ENCODE assay signal across 15 cellular contexts in genomic region chr5:10456583-10457562, GRCh38. TPM values are rescaled to one million over a fixed set of nuclear protein-coding genes. Genes with fewer than 3 reads are reported as not detected.
DNase-seq lines count a peak whose midpoint lies in the region; ATAC-seq, FAIRE-seq and TF ChIP-seq lines count a peak whose summit lies in the region.
"Had no signal": no experiment of that assay in that cellular context is flagged by ENCODE, and none has a peak within 500 bp of the region (broad histone marks: within the 10 kb centered on the region; RNA-seq: fewer than 3 reads in every experiment).

No MANE protein-coding gene starts in this region.

- no peak overlapping the region for H3K4me3 ChIP-seq in adipocyte (ENCODE audit: low read length)
- no peak overlapping the region for H3K4me3 ChIP-seq in fibroblast of pulmonary artery (replicated peaks; ENCODE audit: low read depth, low read length)
- H3K4me3 ChIP-seq: esophagus squamous epithelium, thyroid gland had no signal

- H3K9ac ChIP-seq in adipocyte (ENCODE audit: low read length) = peak overlapping the region; percentile 30

- H3K4me1 Mint-ChIP-seq in activated naive CD8-positive, alpha-beta T cell treated with anti-CD3 and anti-CD28 coated beads, Interleukin-2, amount 10 ng/mL, durations not matched to agents 7 days and 5 days = peaks cover 8% of the 10 kb centered on the region
- no peaks in the 10 kb centered on the region for H3K4me1 Mint-ChIP-seq in activated naive CD8-positive, alpha-beta T cell treated with anti-CD3 and anti-CD28 coated beads for 36 hours
- H3K4me1 Mint-ChIP-seq in activated naive CD4-positive, alpha-beta T cell treated with anti-CD3 and anti-CD28 coated beads for 36 hours (ENCODE audit: low read depth) = peaks cover 1% of the 10 kb centered on the region

- intact Hi-C loops in left cardiac atrium (cut with DNase I) = no loop called here
- intact Hi-C loops in activated naive CD4-positive, alpha-beta T cell treated with anti-CD3 and anti-CD28 coated beads for 36 hours (cut with micrococcal nuclease) = loop anchor here (10.0 kb wide), 1 partner anchor 1038 kb away; no protein-coding TSS in a partner anchor

- H3K27ac Mint-ChIP-seq in activated naive CD8-positive, alpha-beta T cell treated with anti-CD3 and anti-CD28 coated beads, Interleukin-2, amount 10 ng/mL, durations not matched to agents 7 days and 5 days = peak overlapping the region; percentile 35
- H3K27ac Mint-ChIP-seq in activated naive CD8-positive, alpha-beta T cell treated with anti-CD3 and anti-CD28 coated beads for 36 hours = no peak overlapping the region
- no peak overlapping the region for H3K27ac Mint-ChIP-seq in activated naive CD4-positive, alpha-beta T cell treated with anti-CD3 and anti-CD28 coated beads for 36 hours
- H3K27ac Mint-ChIP-seq: activated T-cell treated with anti-CD3 and anti-CD28 coated beads, Interleukin-2, amount 50 U/mL, for 72 hours; WTC11 had no signal

- no peaks in the 10 kb centered on the region for H3K9me3 Mint-ChIP-seq in activated naive CD8-positive, alpha-beta T cell treated with anti-CD3 and anti-CD28 coated beads, Interleukin-2, amount 10 ng/mL, durations not matched to agents 7 days and 5 days
- H3K9me3 Mint-ChIP-seq in activated naive CD8-positive, alpha-beta T cell treated with anti-CD3 and anti-CD28 coated beads for 36 hours = no peaks in the 10 kb centered on the region
- H3K9me3 Mint-ChIP-seq in activated naive CD4-positive, alpha-beta T cell treated with anti-CD3 and anti-CD28 coated beads for 36 hours = no peaks in the 10 kb centered on the region
- H3K9me3 Mint-ChIP-seq: activated T-cell treated with anti-CD3 and anti-CD28 coated beads, Interleukin-2, amount 50 U/mL, for 72 hours; WTC11 had no signal

- no peaks in the 10 kb centered on the region for H3K27me3 ChIP-seq in adipocyte (replicated peaks; ENCODE audit: control insufficient read depth, insufficient read depth, low read length)
- H3K27me3 ChIP-seq: thyroid gland had no signal

- peaks cover 47% of the 10 kb centered on the region for H3K4me1 ChIP-seq in adipocyte (ENCODE audit: control insufficient read depth, insufficient read depth, low read length)

- CTCF ChIA-PET in activated naive CD4-positive, alpha-beta T cell treated with anti-CD3 and anti-CD28 coated beads for 36 hours (lab: Charles Lee) = interaction anchor here (0.6 to 6.4 kb wide), 2 partner anchors 148 to 171 kb away, joined by 3 to 84 read pairs; no protein-coding TSS in a partner anchor

- FAIRE-seq in urothelium cell line (lab: Jason Lieb, UNC) = peak; percentile 40
- FAIRE-seq: GM12892 had no signal

- no peaks in the 10 kb centered on the region for H3K36me3 Mint-ChIP-seq in activated naive CD8-positive, alpha-beta T cell treated with anti-CD3 and anti-CD28 coated beads, Interleukin-2, amount 10 ng/mL, durations not matched to agents 7 days and 5 days
- H3K36me3 Mint-ChIP-seq in activated naive CD8-positive, alpha-beta T cell treated with anti-CD3 and anti-CD28 coated beads for 36 hours = no peaks in the 10 kb centered on the region
- H3K36me3 Mint-ChIP-seq in activated naive CD4-positive, alpha-beta T cell treated with anti-CD3 and anti-CD28 coated beads for 36 hours (ENCODE audit: low read depth) = no peaks in the 10 kb centered on the region
- H3K36me3 Mint-ChIP-seq: WTC11 had no signal

- no peaks in the 10 kb centered on the region for H3K27me3 Mint-ChIP-seq in activated naive CD8-positive, alpha-beta T cell treated with anti-CD3 and anti-CD28 coated beads, Interleukin-2, amount 10 ng/mL, durations not matched to agents 7 days and 5 days
- no peaks in the 10 kb centered on the region for H3K27me3 Mint-ChIP-seq in activated naive CD8-positive, alpha-beta T cell treated with anti-CD3 and anti-CD28 coated beads for 36 hours
- no peaks in the 10 kb centered on the region for H3K27me3 Mint-ChIP-seq in activated naive CD4-positive, alpha-beta T cell treated with anti-CD3 and anti-CD28 coated beads for 36 hours (ENCODE audit: low read depth)

- no peaks in the 10 kb centered on the region for H3K9me3 ChIP-seq in adipocyte (ENCODE audit: control insufficient read depth, low read length)
- H3K9me3 ChIP-seq: esophagus squamous epithelium, thyroid gland had no signal

- POLR2A ChIA-PET in activated naive CD8-positive, alpha-beta T cell treated with anti-CD3 and anti-CD28 coated beads, Interleukin-2, amount 10 ng/mL, durations not matched to agents 7 days and 5 days (lab: Charles Lee) = no interaction called here

- no peak for TF ChIP-seq CTCF in fibroblast of pulmonary artery (IDR thresholded peaks at IDR 0.05; ENCODE audit: low read length, missing control alignments)

- H3K36me3 ChIP-seq in adipocyte (ENCODE audit: control insufficient read depth, insufficient read depth, low read length, severe bottlenecking) = no peaks in the 10 kb centered on the region
- H3K36me3 ChIP-seq: esophagus squamous epithelium, thyroid gland had no signal

- no peak for DNase-seq in activated naive CD8-positive, alpha-beta T cell treated with anti-CD3 and anti-CD28 coated beads, Interleukin-2, amount 10 ng/mL, durations not matched to agents 7 days and 5 days
- DNase-seq in activated naive CD8-positive, alpha-beta T cell treated with anti-CD3 and anti-CD28 coated beads for 36 hours = no peak
- DNase-seq in adipocyte (ENCODE audit: low read depth) (peak; percentile 52), fibroblast of pulmonary artery (ENCODE audit: low read depth) (peak; percentile 66), urothelium cell line (ENCODE audit: low spot score) (no peak), left cardiac atrium (no peak)
- no peak for DNase-seq in activated naive CD4-positive, alpha-beta T cell treated with anti-CD3 and anti-CD28 coated beads for 36 hours
- DNase-seq: activated T-cell treated with anti-CD3 and anti-CD28 coated beads, Interleukin-2, amount 50 U/mL, for 72 hours; esophagus squamous epithelium; MM.1S; thyroid gland had no signal

- H3K4me3 Mint-ChIP-seq in activated naive CD8-positive, alpha-beta T cell treated with anti-CD3 and anti-CD28 coated beads, Interleukin-2, amount 10 ng/mL, durations not matched to agents 7 days and 5 days = no peak overlapping the region
- H3K4me3 Mint-ChIP-seq in activated naive CD8-positive, alpha-beta T cell treated with anti-CD3 and anti-CD28 coated beads for 36 hours = no peak overlapping the region
- no peak overlapping the region for H3K4me3 Mint-ChIP-seq in activated naive CD4-positive, alpha-beta T cell treated with anti-CD3 and anti-CD28 coated beads for 36 hours
- H3K4me3 Mint-ChIP-seq: activated T-cell treated with anti-CD3 and anti-CD28 coated beads, Interleukin-2, amount 50 U/mL, for 72 hours; WTC11 had no signal

- no peak for ATAC-seq in activated naive CD8-positive, alpha-beta T cell treated with anti-CD3 and anti-CD28 coated beads, Interleukin-2, amount 10 ng/mL, durations not matched to agents 7 days and 5 days (ENCODE audit: low read depth)
- ATAC-seq in GM18519 (IDR thresholded peaks at IDR 0.05; ENCODE audit: low FRiP score, unreplicated experiment) = no peak
- no peak for ATAC-seq in left cardiac atrium
- ATAC-seq: activated T-cell treated with anti-CD3 and anti-CD28 coated beads, Interleukin-2, amount 50 U/mL, for 72 hours; WTC11 had no signal

RNA-seq across cellular contexts. Expression of gene ROPN1L, which starts 15.2 kb away (rescaled TPM):
- total RNA-seq in activated naive CD8-positive, alpha-beta T cell treated with anti-CD3 and anti-CD28 coated beads, Interleukin-2, amount 10 ng/mL, durations not matched to agents 7 days and 5 days = 1 to 10 TPM; 1.4 to 1.5 TPM
- not detected for total RNA-seq in activated naive CD8-positive, alpha-beta T cell treated with anti-CD3 and anti-CD28 coated beads for 36 hours
- 1 to 10 TPM in 1 of 2 donors, under 1 TPM in 1; 0.31 to 1.0 TPM for total RNA-seq in left cardiac atrium
- total RNA-seq in activated naive CD4-positive, alpha-beta T cell treated with anti-CD3 and anti-CD28 coated beads for 36 hours = not detected
- total RNA-seq: skeletal muscle tissue, WTC11 had no signal

Comparison
In these comparisons a context has a peak if more than half of its experiments do, and no peak if none do; other contexts are left out.
1. DNase-seq: peak in adipocyte (single experiment) and fibroblast of pulmonary artery (single experiment); none in activated naive CD8-positive, alpha-beta T cell treated with anti-CD3 and anti-CD28 coated beads, Interleukin-2, amount 10 ng/mL, durations not matched to agents 7 days and 5 days (single experiment), activated naive CD8-positive, alpha-beta T cell treated with anti-CD3 and anti-CD28 coated beads for 36 hours (single experiment), urothelium cell line (single experiment), left cardiac atrium (single experiment) and activated naive CD4-positive, alpha-beta T cell treated with anti-CD3 and anti-CD28 coated beads for 36 hours (single experiment).